Comparison of ENCODE assay signal across 10 cellular contexts in genomic region chr12:105485321-105485910, GRCh38.
A peak's percentile ranks its signal among the peaks of the same experiment; 100 is the strongest.
DNase-seq lines count a peak whose midpoint lies in the region; ATAC-seq and TF ChIP-seq lines count a peak whose summit lies in the region.
"Had no signal": no experiment of that assay in that cellular context is flagged by ENCODE, and none has a peak within 500 bp of the region (broad histone marks: within the 10 kb centered on the region; RNA-seq: fewer than 3 reads in every experiment).

No MANE protein-coding gene starts in this region.

- DNase-seq in LoVo (ENCODE audit: low spot score): peak; percentile 52
- peak; percentile 69 for DNase-seq in endodermal cell
- peak; percentile 88 for DNase-seq in kidney tubule cell (ENCODE audit: low spot score)
- DNase-seq in testis: peak; percentile 54
- DNase-seq in effector memory CD8-positive, alpha-beta T cell: no peak
- no peak for DNase-seq in SKM-1 treated with dmso at 0.1 percent for 144 hours (lab: John Stamatoyannopoulos, UW; ENCODE audit: unreplicated experiment)
- no peak for DNase-seq in C1 segment of cervical spinal cord (lab: John Stamatoyannopoulos, UW)
- DNase-seq in activated T-cell treated with anti-CD3 and anti-CD28 coated beads, Interleukin-2, amount 50 U/mL, for 24 hours: no peak
- DNase-seq: activated CD4-positive, alpha-beta T cell treated with anti-CD3 and anti-CD28 coated beads for 1 hour had no signal

- H3K27me3 ChIP-seq in endodermal cell (ENCODE audit: control insufficient read depth, insufficient read depth, low read length, poor library complexity, severe bottlenecking) (no peaks in the 10 kb centered on the region), testis (no peaks in the 10 kb centered on the region)

- no peak for TF ChIP-seq POLR2A in testis (IDR thresholded peaks at IDR 0.05)

- H3K4me3 Mint-ChIP-seq in endodermal cell: no peak overlapping the region
- no peak overlapping the region for H3K4me3 Mint-ChIP-seq in effector memory CD8-positive, alpha-beta T cell
- no peak overlapping the region for H3K4me3 Mint-ChIP-seq in activated T-cell treated with anti-CD3 and anti-CD28 coated beads, Interleukin-2, amount 50 U/mL, for 24 hours

- peaks cover 3% of the 10 kb centered on the region for H3K27me3 Mint-ChIP-seq in endodermal cell (ENCODE audit: insufficient read depth)
- no peaks in the 10 kb centered on the region for H3K27me3 Mint-ChIP-seq in effector memory CD8-positive, alpha-beta T cell
- peaks cover 3% of the 10 kb centered on the region for H3K27me3 Mint-ChIP-seq in activated T-cell treated with anti-CD3 and anti-CD28 coated beads, Interleukin-2, amount 50 U/mL, for 24 hours

- no peak for ATAC-seq in effector memory CD8-positive, alpha-beta T cell (replicated peaks)
- ATAC-seq: K562 had no signal

- H3K4me3 ChIP-seq in endodermal cell (ENCODE audit: low read length): no peak overlapping the region
- H3K4me3 ChIP-seq in testis: no peak overlapping the region
- H3K4me3 ChIP-seq: K562 had no signal

- H3K36me3 Mint-ChIP-seq in endodermal cell (ENCODE audit: low read depth): no peaks in the 10 kb centered on the region
- H3K36me3 Mint-ChIP-seq in effector memory CD8-positive, alpha-beta T cell (ENCODE audit: insufficient read depth): no peaks in the 10 kb centered on the region
- no peaks in the 10 kb centered on the region for H3K36me3 Mint-ChIP-seq in activated T-cell treated with anti-CD3 and anti-CD28 coated beads, Interleukin-2, amount 50 U/mL, for 24 hours (ENCODE audit: low read depth)

- peaks cover 16% of the 10 kb centered on the region for H3K4me1 Mint-ChIP-seq in endodermal cell
- H3K4me1 Mint-ChIP-seq in effector memory CD8-positive, alpha-beta T cell (ENCODE audit: low read depth in 2 of 2): no peaks in the 10 kb centered on the region
- no peaks in the 10 kb centered on the region for H3K4me1 Mint-ChIP-seq in activated T-cell treated with anti-CD3 and anti-CD28 coated beads, Interleukin-2, amount 50 U/mL, for 24 hours (ENCODE audit: low read depth)

- no peak overlapping the region for H3K9ac ChIP-seq in endodermal cell (ENCODE audit: extremely low read depth, low read length, poor library complexity, severe bottlenecking)

- H3K9me3 ChIP-seq in endodermal cell (ENCODE audit: control insufficient read depth, low read length) (no peaks in the 10 kb centered on the region), testis (no peaks in the 10 kb centered on the region)

- 85 to 87% methylated on average over 7 to 8 of the region's 8 CpGs for WGBS in endodermal cell (ENCODE audit: insufficient coverage in 1 of 2, insufficient read length in 1 of 2), 2 experiments
- WGBS in testis, 2 donors: 27 to 46% methylated on average over 8 of the region's 8 CpGs

- intact Hi-C loops in testis (cut with DNase I; ENCODE audit: low total_unique reads): no loop called here

- TF ChIP-seq CTCF in endodermal cell (conservative IDR thresholded peaks at IDR 0.05): no peak
- no peak for TF ChIP-seq CTCF in testis (IDR thresholded peaks at IDR 0.05)

- no peak overlapping the region for H3K27ac ChIP-seq in endodermal cell (ENCODE audit: low read depth, low read length)
- H3K27ac ChIP-seq in testis: peak overlapping the region in 1 of 2 donors; percentile 53

- H3K36me3 ChIP-seq in endodermal cell (ENCODE audit: control insufficient read depth, insufficient read depth, low read length): no peaks in the 10 kb centered on the region
- no peaks in the 10 kb centered on the region for H3K36me3 ChIP-seq in testis (ENCODE audit: low read depth, missing control alignments)

- no peaks in the 10 kb centered on the region for H3K4me1 ChIP-seq in endodermal cell (ENCODE audit: control insufficient read depth, insufficient read depth, low read length)
- peaks cover 5% of the 10 kb centered on the region for H3K4me1 ChIP-seq in testis

- H3K27ac Mint-ChIP-seq in endodermal cell: peak overlapping the region; percentile 36
- no peak overlapping the region for H3K27ac Mint-ChIP-seq in effector memory CD8-positive, alpha-beta T cell
- no peak overlapping the region for H3K27ac Mint-ChIP-seq in activated T-cell treated with anti-CD3 and anti-CD28 coated beads, Interleukin-2, amount 50 U/mL, for 24 hours

- no peaks in the 10 kb centered on the region for H3K9me3 Mint-ChIP-seq in endodermal cell
- no peaks in the 10 kb centered on the region for H3K9me3 Mint-ChIP-seq in effector memory CD8-positive, alpha-beta T cell
- H3K9me3 Mint-ChIP-seq in activated T-cell treated with anti-CD3 and anti-CD28 coated beads, Interleukin-2, amount 50 U/mL, for 24 hours: no peaks in the 10 kb centered on the region

Comparison
In these comparisons a context has a peak if more than half of its experiments do, and no peak if none do; other contexts are left out.
1. DNase-seq: peak in LoVo (single experiment), endodermal cell (single experiment), kidney tubule cell (single experiment) and testis (single experiment); none in effector memory CD8-positive, alpha-beta T cell (0 of 3), SKM-1 treated with dmso at 0.1 percent for 144 hours (single experiment), C1 segment of cervical spinal cord (0 of 14) and activated T-cell treated with anti-CD3 and anti-CD28 coated beads, Interleukin-2, amount 50 U/mL, for 24 hours (single experiment).